Comparison of ENCODE assay signal across 9 cellular contexts in genomic region chr20:50226093-50226974, GRCh38. TPM values are rescaled to one million over a fixed set of nuclear protein-coding genes. Genes with fewer than 3 reads are reported as not detected.
DNase-seq lines count a peak whose midpoint lies in the region; TF ChIP-seq lines count a peak whose summit lies in the region.
"Had no signal": no experiment of that assay in that cellular context is flagged by ENCODE, and none has a peak within 500 bp of the region (broad histone marks: within the 10 kb centered on the region; RNA-seq: fewer than 3 reads in every experiment).

No MANE protein-coding gene starts in this region.

- 34 to 52% (median 42%) methylated on average over 13 of the region's 13 CpGs for WGBS in ovary, 3 donors

- no peaks in the 10 kb centered on the region for H3K9me3 ChIP-seq in ovary
- H3K9me3 ChIP-seq in HAP-1: no peaks in the 10 kb centered on the region

- intact Hi-C loops in ovary (cut with DNase I): loop anchor here in 1 of 4 donors (5.0 kb wide), 1 partner anchor 46 kb away; no protein-coding TSS in a partner anchor

- peak overlapping the region; percentile 45 for H3K27ac Mint-ChIP-seq in chondrocyte (ENCODE audit: unreplicated experiment)

- no peak overlapping the region for H3K4me3 Mint-ChIP-seq in chondrocyte (ENCODE audit: unreplicated experiment)
- H3K4me3 Mint-ChIP-seq: neural crest cell had no signal

- H3K36me3 ChIP-seq in ovary: no peaks in the 10 kb centered on the region
- H3K36me3 ChIP-seq in HAP-1 (replicated peaks): no peaks in the 10 kb centered on the region

- no peaks in the 10 kb centered on the region for H3K27me3 Mint-ChIP-seq in chondrocyte (ENCODE audit: low read depth)

- H3K27me3 ChIP-seq in ovary (no peaks in the 10 kb centered on the region), HAP-1 (ENCODE audit: low read depth) (no peaks in the 10 kb centered on the region)

- in situ Hi-C loops in HAP-1 (cut with MboI; ENCODE audit: low sequenced_read_pairs): no loop called here

- H3K36me3 Mint-ChIP-seq in chondrocyte (ENCODE audit: low read depth): no peaks in the 10 kb centered on the region

- no peak for TF ChIP-seq POLR2A in ovary (IDR thresholded peaks at IDR 0.05)

- no peaks in the 10 kb centered on the region for H3K9me3 Mint-ChIP-seq in chondrocyte (ENCODE audit: low read depth)
- H3K9me3 Mint-ChIP-seq: neural crest cell had no signal

- peaks cover 20% of the 10 kb centered on the region for H3K4me1 Mint-ChIP-seq in chondrocyte (ENCODE audit: low read depth)
- H3K4me1 Mint-ChIP-seq: neural crest cell had no signal

- DNase-seq in AML-193 (lab: John Stamatoyannopoulos, UW) (peak; percentile 84 to 89), M059J (ENCODE audit: low read depth) (peak; percentile 74), chondrocyte (ENCODE audit: low spot score) (no peak), ovary (peak; percentile 80 to 89 (median 84)), HAP-1 (ENCODE audit: low spot score in 2 of 2) (no peak), Kasumi-1 (lab: John Stamatoyannopoulos, UW) (no peak), DMS153 treated with DMSO at 0.1 percent for 48 hours (lab: John Stamatoyannopoulos, UW; ENCODE audit: unreplicated experiment) (no peak), NCI-H2227 (lab: John Stamatoyannopoulos, UW; ENCODE audit: unreplicated experiment) (no peak)

- H3K4me3 ChIP-seq in ovary (no peak overlapping the region), HAP-1 (no peak overlapping the region)

- no peak for TF ChIP-seq CTCF in chondrocyte (IDR thresholded peaks at IDR 0.05)
- TF ChIP-seq CTCF in ovary (IDR thresholded peaks at IDR 0.05): no peak

- H3K27ac ChIP-seq in ovary: peak overlapping the region; percentile 84 to 89

- H3K4me1 ChIP-seq in ovary (ENCODE audit: insufficient read depth) (peaks cover 11% of the 10 kb centered on the region), HAP-1 (no peaks in the 10 kb centered on the region)

- no peak for TF ChIP-seq EP300 in ovary (IDR thresholded peaks at IDR 0.05)

RNA-seq across cellular contexts. Expression of gene CEBPB, which starts 35.7 kb away (rescaled TPM):
- total RNA-seq in M059J (2014; rRNA removed; shearing (Covaris generic)): 37.7 and 51.8 TPM in 2 replicates
- 20.4 to 81.4 TPM (median 78.7 TPM) in 3 replicates for total RNA-seq in chondrocyte
- total RNA-seq in ovary: 100 to 1,000 TPM in 5 of 7 donors, 10 to 100 TPM in 2; 84.1 to 296 (median 153) TPM
- polyA plus RNA-seq in ovary: 10 to 100 TPM; 15.7 to 19.2 TPM

Comparison
In these comparisons a context has a peak if more than half of its experiments do, and no peak if none do; other contexts are left out.
1. DNase-seq: peak in AML-193 (2 of 2), M059J (single experiment) and ovary (5 of 5); none in chondrocyte (single experiment), HAP-1 (0 of 2), Kasumi-1 (0 of 2), DMS153 treated with DMSO at 0.1 percent for 48 hours (single experiment) and NCI-H2227 (single experiment).